Comparison of ENCODE assay signal across 21 cellular contexts in genomic region chr6:125030969-125031368, GRCh38.
"Had no signal": no experiment of that assay in that cellular context is flagged by ENCODE, and none has a peak within 500 bp of the region (broad histone marks: within the 10 kb centered on the region; RNA-seq: fewer than 3 reads in every experiment).

No MANE protein-coding gene starts in this region.

- ATAC-seq: K562, Panc1, PC-3, SK-N-SH treated with all-trans-retinoic acid at 6 μM for 48 hours had no signal

- H3K27ac ChIP-seq: HL-60, KMS-11, RWPE1 had no signal

- H3K4me1 Mint-ChIP-seq: IgD-negative memory B cell had no signal

- DNase-seq: Kasumi-1, NCI-H1092 treated with DMSO at 0.1 percent for 48 hours, NCI-H1436, NCI-H187, NCI-H2029 treated with DMSO at 0.1 percent for 48 hours, NCI-H2171 treated with DMSO at 0.1 percent for 48 hours, NCI-H345, NCI-H446 treated with DMSO at 0.1 percent for 48 hours, NCI-H510A treated with DMSO at 0.1 percent for 48 hours, NCI-H526 treated with DMSO at 0.1 percent for 48 hours, NCI-H748 treated with DMSO at 0.1 percent for 48 hours, PC-3, SHP77, T-helper 1 cell had no signal

- H3K36me3 Mint-ChIP-seq: IgD-negative memory B cell had no signal

- H3K27me3 Mint-ChIP-seq: IgD-negative memory B cell had no signal

- H3K27ac Mint-ChIP-seq: IgD-negative memory B cell had no signal

- H3K9ac ChIP-seq: KMS-11 had no signal

- H3K4me3 ChIP-seq: K562 had no signal

- H3K4me2 ChIP-seq: KMS-11 had no signal

- H3K4me3 Mint-ChIP-seq: IgD-negative memory B cell had no signal
